In genomic region chr10:82310839-82311238, GRCh38 we compare ENCODE assay signal across 18 cellular contexts.
DNase-seq lines count a peak whose midpoint lies in the region; ATAC-seq, FAIRE-seq and TF ChIP-seq lines count a peak whose summit lies in the region.
"Had no signal": no experiment of that assay in that cellular context is flagged by ENCODE, and none has a peak within 500 bp of the region (broad histone marks: within the 10 kb centered on the region; RNA-seq: fewer than 3 reads in every experiment).

No MANE protein-coding gene starts in this region.

- no peak for FAIRE-seq in GM12891 (lab: Jason Lieb, UNC)
- FAIRE-seq: A204.1, GM18507, HepG2, HTR-8/SVneo had no signal

- no peak for ATAC-seq in GM21367 (IDR thresholded peaks at IDR 0.05; ENCODE audit: unreplicated experiment)
- ATAC-seq: CD8-positive, alpha-beta T cell; GM23338; HepG2 had no signal

- in situ Hi-C loops in ACHN (cut with HindIII; ENCODE audit: low pct_ligation_motif_present, low pct_unique_long_range_greater_than_20kb, low sequenced_read_pairs) = no loop called here

- TF ChIP-seq POLR2A in GM12891 (IDR thresholded peaks at IDR 0.05; ENCODE audit: low read depth, low read length) = no peak

- DNase-seq in A172 (ENCODE audit: low spot score) (peak; percentile 2), GM12891 (ENCODE audit: insufficient read length, low spot score) (no peak), amniotic epithelial cell (ENCODE audit: low read depth) (peak; percentile 11), kidney tubule cell (ENCODE audit: low spot score) (peak; percentile 30), anterior cingulate cortex (lab: John Stamatoyannopoulos, UW) (no peak), ACHN (no peak), T-helper 9 cell (no peak)
- DNase-seq: BE2C; CD8-positive, alpha-beta T cell; COR-L47; DND-41; GDM1 had no signal

TF ChIP-seq in GM12891, 5 proteins besides CTCF, POLR2A, EP300 and RAD21:
- TF ChIP-seq SPI1 (IDR thresholded peaks at IDR 0.05; ENCODE audit: low read depth, low read length) (peak; percentile 65), PAX5 (IDR thresholded peaks at IDR 0.05; ENCODE audit: insufficient read depth, low read length, severe bottlenecking) (no peak)
TF ChIP-seq in GM12891: peak in this region for 1.

Comparison
In these comparisons a context has a peak if more than half of its experiments do, and no peak if none do; other contexts are left out.
1. DNase-seq: peak in A172 (single experiment), amniotic epithelial cell (single experiment) and kidney tubule cell (single experiment); none in GM12891 (single experiment), anterior cingulate cortex (0 of 58), ACHN (single experiment) and T-helper 9 cell (single experiment).